ENCODE assay signal across 18 cellular contexts in the genomic region with DNA sequence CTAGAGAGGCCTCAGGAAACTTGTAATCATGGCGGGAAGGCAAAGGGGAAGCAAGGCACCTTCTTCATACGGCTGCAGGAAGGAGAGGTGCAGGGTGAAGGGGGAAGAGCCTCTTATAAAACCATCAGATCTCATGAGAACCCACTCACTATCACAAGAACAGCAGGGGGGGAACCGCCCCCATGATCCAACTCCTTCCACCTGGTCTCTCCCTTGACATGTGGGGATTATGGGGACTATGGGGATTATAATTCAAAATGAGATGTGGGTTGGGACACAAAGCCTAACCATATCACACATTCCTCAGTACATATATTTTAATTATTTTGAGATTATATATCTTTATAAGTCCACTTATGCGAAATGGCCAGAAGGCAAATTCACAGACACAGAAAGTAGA.
"Had no signal": no experiment of that assay in that cellular context is flagged by ENCODE, and none has a peak within 500 bp of the region (broad histone marks: within the 10 kb centered on the region; RNA-seq: fewer than 3 reads in every experiment).

No MANE protein-coding gene starts in this region.

- ATAC-seq: activated T-cell treated with anti-CD3 and anti-CD28 coated beads, Interleukin-2, amount 50 U/mL, for 4 hours; T-helper 17 cell had no signal

- DNase-seq: activated CD4-positive, alpha-beta memory T cell treated with anti-CD3 and anti-CD28 coated beads for 36 hours; activated CD4-positive, alpha-beta T cell treated with anti-CD3 and anti-CD28 coated beads, Interleukin-2, amount 10 ng/mL, durations not matched to agents 7 days and 5 days; activated CD4-positive, CD25-positive, alpha-beta regulatory T cell; activated CD8-positive, alpha-beta memory T cell treated with anti-CD3 and anti-CD28 coated beads for 24 hours; activated gamma-delta T cell; activated naive CD4-positive, alpha-beta T cell treated with anti-CD3 and anti-CD28 coated beads for 36 hours; activated T-cell treated with anti-CD3 and anti-CD28 coated beads, Interleukin-2, amount 50 U/mL, for 4 hours; amygdala; cerebellar nuclear complex; NCI-H1048; NCI-H146; NCI-H187 treated with DMSO at 0.1 percent for 48 hours; NCI-H2171; NCI-H510A treated with DMSO at 0.1 percent for 48 hours; NCI-H748 treated with DMSO at 0.1 percent for 48 hours; SIG-M5; T-helper 17 cell; T-helper 9 cell had no signal
